In the genomic region with DNA sequence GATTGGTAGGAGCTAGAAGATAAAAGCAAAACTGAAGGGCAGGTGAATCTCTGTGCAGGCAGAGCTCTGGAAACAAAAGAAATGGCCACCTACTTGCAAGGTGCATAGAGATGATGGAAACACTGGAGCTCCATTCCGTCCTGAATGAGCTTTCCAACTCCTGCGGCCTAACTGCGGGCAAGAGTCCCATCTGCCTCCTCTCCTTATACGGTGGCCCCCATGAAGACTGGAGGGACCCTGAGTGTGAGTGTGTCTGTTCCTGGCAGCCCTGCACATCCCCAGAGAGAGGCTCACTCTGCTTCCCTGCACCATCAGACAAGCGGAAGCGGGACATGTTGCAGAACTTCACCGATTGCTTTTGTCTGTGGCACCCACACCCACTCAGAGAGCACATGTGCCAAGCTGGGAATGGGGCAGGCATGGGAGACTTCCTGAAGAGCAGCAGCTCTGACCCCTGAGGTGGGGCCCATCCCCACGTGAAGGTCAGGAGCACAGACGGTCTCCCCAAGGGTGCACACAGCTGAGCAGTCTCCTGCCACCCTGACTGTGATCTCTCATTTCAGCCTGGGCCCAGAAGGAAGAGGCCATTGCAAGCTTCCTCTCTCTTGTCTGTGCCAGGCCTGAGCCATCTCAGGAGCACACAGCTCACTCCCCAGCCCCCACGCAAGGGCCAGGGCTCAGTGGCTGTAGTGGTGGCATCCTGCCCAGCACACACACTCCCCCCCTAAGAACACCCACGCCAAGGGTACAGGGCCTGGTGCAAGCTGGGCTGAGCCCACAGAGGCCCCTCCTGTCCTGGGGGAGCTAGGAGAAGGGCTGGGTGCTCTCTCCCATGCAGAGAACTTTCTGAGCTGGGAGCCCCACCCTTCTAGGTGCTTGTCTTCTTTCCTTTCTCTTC, we compare ENCODE assay signal across 1 cellular context.
TF ChIP-seq lines count a peak whose summit lies in the region.

No MANE protein-coding gene starts in this region.

TF ChIP-seq in A549, 52 proteins besides CTCF, POLR2A, EP300 and RAD21 (continued from another document):
- TF ChIP-seq, protein P1, sequence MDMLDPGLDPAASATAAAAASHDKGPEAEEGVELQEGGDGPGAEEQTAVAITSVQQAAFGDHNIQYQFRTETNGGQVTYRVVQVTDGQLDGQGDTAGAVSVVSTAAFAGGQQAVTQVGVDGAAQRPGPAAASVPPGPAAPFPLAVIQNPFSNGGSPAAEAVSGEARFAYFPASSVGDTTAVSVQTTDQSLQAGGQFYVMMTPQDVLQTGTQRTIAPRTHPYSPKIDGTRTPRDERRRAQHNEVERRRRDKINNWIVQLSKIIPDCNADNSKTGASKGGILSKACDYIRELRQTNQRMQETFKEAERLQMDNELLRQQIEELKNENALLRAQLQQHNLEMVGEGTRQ (IDR thresholded peaks at IDR 0.05) = no peak
- TF ChIP-seq, protein P2, sequence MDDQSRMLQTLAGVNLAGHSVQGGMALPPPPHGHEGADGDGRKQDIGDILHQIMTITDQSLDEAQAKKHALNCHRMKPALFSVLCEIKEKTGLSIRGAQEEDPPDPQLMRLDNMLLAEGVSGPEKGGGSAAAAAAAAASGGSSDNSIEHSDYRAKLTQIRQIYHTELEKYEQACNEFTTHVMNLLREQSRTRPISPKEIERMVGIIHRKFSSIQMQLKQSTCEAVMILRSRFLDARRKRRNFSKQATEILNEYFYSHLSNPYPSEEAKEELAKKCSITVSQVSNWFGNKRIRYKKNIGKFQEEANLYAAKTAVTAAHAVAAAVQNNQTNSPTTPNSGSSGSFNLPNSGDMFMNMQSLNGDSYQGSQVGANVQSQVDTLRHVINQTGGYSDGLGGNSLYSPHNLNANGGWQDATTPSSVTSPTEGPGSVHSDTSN (IDR thresholded peaks at IDR 0.05) = no peak
- TF ChIP-seq HOXA7 (CRISPR knock-in tag; IDR thresholded peaks at IDR 0.05) (no peak), ZFP36 (IDR thresholded peaks at IDR 0.05; ENCODE audit: borderline replicate concordance, partially characterized antibody) (no peak), MYC (IDR thresholded peaks at IDR 0.05; ENCODE audit: borderline replicate concordance, low read length) (no peak), CBX8 (IDR thresholded peaks at IDR 0.05) (no peak), ZSCAN20 (CRISPR knock-in tag; IDR thresholded peaks at IDR 0.05) (no peak), RCOR1 (IDR thresholded peaks at IDR 0.05; ENCODE audit: low read depth, low read length) (no peak)
- TF ChIP-seq, protein P3, sequence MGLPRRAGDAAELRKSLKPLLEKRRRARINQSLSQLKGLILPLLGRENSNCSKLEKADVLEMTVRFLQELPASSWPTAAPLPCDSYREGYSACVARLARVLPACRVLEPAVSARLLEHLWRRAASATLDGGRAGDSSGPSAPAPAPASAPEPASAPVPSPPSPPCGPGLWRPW (IDR thresholded peaks at IDR 0.05) = no peak
TF ChIP-seq in A549: peak in this region for 0.
